8 cellular contexts compared by ENCODE assay signal in the genomic region with DNA sequence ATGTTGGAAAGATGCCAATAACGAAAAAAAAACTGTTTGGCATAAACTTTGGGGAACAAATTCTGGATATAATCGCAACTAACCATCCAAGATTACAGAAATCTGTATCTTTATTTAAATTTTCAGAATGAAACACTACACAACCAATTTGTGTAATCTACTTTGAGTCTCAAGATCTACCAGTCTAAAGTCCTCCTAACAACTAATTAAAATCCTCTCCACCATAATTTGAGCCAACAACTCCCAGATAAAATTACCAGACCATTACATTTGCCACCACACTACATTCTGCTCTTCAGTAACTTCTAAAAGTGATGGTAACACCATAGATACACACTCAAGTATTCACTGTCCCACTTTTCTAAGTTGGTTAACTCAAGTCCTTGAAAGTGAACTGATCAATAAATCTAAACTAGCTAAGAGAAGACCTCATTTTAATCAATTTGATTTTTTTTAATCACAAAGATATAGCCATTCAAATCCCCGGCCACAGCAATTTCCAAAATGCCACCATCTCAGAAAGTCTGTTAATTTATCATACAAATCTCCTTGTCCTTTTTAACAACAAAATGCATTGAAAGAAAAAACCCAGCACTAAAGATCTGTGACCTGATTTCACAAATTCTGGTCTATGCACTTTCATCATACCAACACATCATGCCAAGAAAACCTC. TPM values are rescaled to one million over a fixed set of nuclear protein-coding genes. Genes with fewer than 3 reads are reported as not detected.
DNase-seq lines count a peak whose midpoint lies in the region; TF ChIP-seq lines count a peak whose summit lies in the region.

No MANE protein-coding gene starts in this region.

- peaks cover 14% of the 10 kb centered on the region for H4K20me1 ChIP-seq in neural cell (ENCODE audit: insufficient read depth)

- H3K9me3 ChIP-seq in BE2C (no peaks in the 10 kb centered on the region), duodenal mucosa (ENCODE audit: control insufficient read depth in 1 of 2, low read length in 2 of 2) (no peaks in the 10 kb centered on the region), neural cell (ENCODE audit: low read length) (no peaks in the 10 kb centered on the region)

- H3K79me2 ChIP-seq in neural cell (replicated peaks; ENCODE audit: insufficient read depth, low read length), result peaks cover 61% of the 10 kb centered on the region

- no peak overlapping the region for H2AFZ ChIP-seq in neural cell (ENCODE audit: low read depth, low read length)

- H3K27ac ChIP-seq in duodenal mucosa (ENCODE audit: low read depth, low read length) (peak overlapping the region; percentile 15), neural cell (ENCODE audit: low read length) (peak overlapping the region; percentile 91)

- no peak for TF ChIP-seq EP300 in neural cell (conservative IDR thresholded peaks at IDR 0.05; ENCODE audit: poor library complexity, severe bottlenecking)

- TF ChIP-seq CTCF in BE2C (IDR thresholded peaks at IDR 0.05; ENCODE audit: low read depth, low read length) (no peak), LNCaP clone FGC (IDR thresholded peaks at IDR 0.05; ENCODE audit: control insufficient read depth, extremely low read depth, insufficient read depth) (no peak), neural cell (IDR thresholded peaks at IDR 0.05; ENCODE audit: poor library complexity, severe bottlenecking) (no peak)

- H3K4me3 ChIP-seq in BE2C (ENCODE audit: low read depth, low read length), result peak overlapping the region; percentile 82
- H3K4me3 ChIP-seq in LNCaP clone FGC (ENCODE audit: low read depth, low read length), result peak overlapping the region; percentile 83
- H3K4me3 ChIP-seq in duodenal mucosa (ENCODE audit: low read depth in 1 of 2, low read length in 2 of 2), result peak overlapping the region; percentile 75 to 82
- peak overlapping the region; percentile 93 for H3K4me3 ChIP-seq in neural cell (ENCODE audit: low read length)

- DNase-seq in BE2C (no peak), LNCaP clone FGC (ENCODE audit: low read depth) (no peak), hippocampal formation (lab: John Stamatoyannopoulos, UW) (no peak), CD1c-positive myeloid dendritic cell (ENCODE audit: extremely low spot score) (no peak), NCI-H146 (lab: John Stamatoyannopoulos, UW) (no peak), NCI-H2107 (lab: John Stamatoyannopoulos, UW) (no peak)

- no peaks in the 10 kb centered on the region for H3K4me1 ChIP-seq in BE2C
- H3K4me1 ChIP-seq in duodenal mucosa (ENCODE audit: control insufficient read depth in 1 of 2, insufficient read depth in 2 of 2, low read length in 2 of 2), result peaks cover 36 to 42% of the 10 kb centered on the region in 2 donors

- H3K4me2 ChIP-seq in neural cell (ENCODE audit: low read length), result peak overlapping the region; percentile 71

- H3F3A ChIP-seq in neural cell (ENCODE audit: insufficient read depth, low read length, poor library complexity, severe bottlenecking), result no peaks in the 10 kb centered on the region

- no peaks in the 10 kb centered on the region for H3K27me3 ChIP-seq in BE2C
- no peaks in the 10 kb centered on the region for H3K27me3 ChIP-seq in duodenal mucosa (ENCODE audit: control insufficient read depth in 1 of 2, insufficient read depth in 2 of 2, low read length in 2 of 2)
- no peaks in the 10 kb centered on the region for H3K27me3 ChIP-seq in neural cell (ENCODE audit: insufficient read depth, low read depth, low read length)

- no peaks in the 10 kb centered on the region for H3K9me2 ChIP-seq in neural cell (ENCODE audit: insufficient read depth, low read length)

- no peak for TF ChIP-seq RAD21 in neural cell (conservative IDR thresholded peaks at IDR 0.05)

- H3K9ac ChIP-seq in duodenal mucosa (ENCODE audit: low read depth in 1 of 2, low read length in 2 of 2), result peak overlapping the region; percentile 76 to 85
- peak overlapping the region; percentile 94 for H3K9ac ChIP-seq in neural cell (ENCODE audit: low read length)

- peaks cover 3% of the 10 kb centered on the region; the same call in 1 of the 2 replicates for H3K36me3 ChIP-seq in BE2C
- H3K36me3 ChIP-seq in duodenal mucosa (ENCODE audit: control insufficient read depth in 1 of 2, insufficient read depth in 2 of 2, low read length in 2 of 2), result no peaks in the 10 kb centered on the region
- H3K36me3 ChIP-seq in neural cell (ENCODE audit: insufficient read depth, low read length), result no peaks in the 10 kb centered on the region

TF ChIP-seq in neural cell, 6 proteins besides CTCF, POLR2A, EP300 and RAD21:
- TF ChIP-seq POLR2AphosphoS5 (IDR thresholded peaks at IDR 0.05), result no peak
- TF ChIP-seq EZH2 (IDR thresholded peaks at IDR 0.05; ENCODE audit: borderline replicate concordance, insufficient read depth, low read length, poor library complexity, severe bottlenecking), result no peak
- TF ChIP-seq TAF1 (IDR thresholded peaks at IDR 0.05; ENCODE audit: low read depth), result no peak
- no peak for TF ChIP-seq REST (IDR thresholded peaks at IDR 0.05; ENCODE audit: borderline replicate concordance)
- TF ChIP-seq SMC3 (conservative IDR thresholded peaks at IDR 0.05; ENCODE audit: poor library complexity), result no peak
- no peak for TF ChIP-seq MXI1 (conservative IDR thresholded peaks at IDR 0.05; ENCODE audit: poor library complexity, severe bottlenecking)

RNA-seq across cellular contexts. Expression of gene SIAH1, which starts 1.9 kb away (rescaled TPM):
- 43.0 TPM for polyA plus RNA-seq in BE2C (2012; ENCODE audit: insufficient read depth, insufficient read length, low read depth)
- polyA plus RNA-seq in neural cell, result 91.3 and 96.6 TPM in 2 replicates
- polyA minus RNA-seq in neural cell, result 157 and 166 TPM in 2 replicates
